In genomic region chr1:117710710-117711109, GRCh38 we compare ENCODE assay signal across 12 cellular contexts.
DNase-seq lines count a peak whose midpoint lies in the region; ATAC-seq, FAIRE-seq and TF ChIP-seq lines count a peak whose summit lies in the region.
"Had no signal": no experiment of that assay in that cellular context is flagged by ENCODE, and none has a peak within 500 bp of the region (broad histone marks: within the 10 kb centered on the region; RNA-seq: fewer than 3 reads in every experiment).

No MANE protein-coding gene starts in this region.

- TF ChIP-seq CTCF in GM10248 (IDR thresholded peaks at IDR 0.05; ENCODE audit: control extremely low read depth, extremely low read depth, low read depth, missing control alignments) (peak; percentile 22), astrocyte (IDR thresholded peaks at IDR 0.05; ENCODE audit: insufficient read depth, low read depth, low read length) (peak; percentile 12), liver (IDR thresholded peaks at IDR 0.05; ENCODE audit: low read depth, low read length, missing input control) (peak; percentile 10), right atrium auricular region (IDR thresholded peaks at IDR 0.05) (no peak)

- H3K9me3 Mint-ChIP-seq in astrocyte (ENCODE audit: unreplicated experiment) = peaks cover 12% of the 10 kb centered on the region
- H3K9me3 Mint-ChIP-seq in T-cell = peaks cover 0 to 5% (median 0%) of the 10 kb centered on the region in 3 donors
- H3K9me3 Mint-ChIP-seq: natural killer cell; T-helper 2 cell treated with Interferon-gamma antibody and Interleukin-4, amounts not matched to agents 5 μg/mL and 100 μg/mL, for 36 hours had no signal

- H3K27me3 Mint-ChIP-seq in astrocyte (ENCODE audit: low read depth, unreplicated experiment) = peaks cover 4% of the 10 kb centered on the region
- peaks cover 21 to 22% of the 10 kb centered on the region in 2 donors for H3K27me3 Mint-ChIP-seq in T-cell

- TF ChIP-seq RAD21 in liver (IDR thresholded peaks at IDR 0.05) = peak in 1 of 2 donors; percentile 69

- no peak overlapping the region for H3K27ac Mint-ChIP-seq in astrocyte (ENCODE audit: unreplicated experiment)
- H3K27ac Mint-ChIP-seq in T-cell = no peak overlapping the region
- H3K27ac Mint-ChIP-seq: activated T-cell treated with anti-CD3 and anti-CD28 coated beads, Interleukin-2, amount 50 U/mL, for 72 hours; natural killer cell; T-helper 2 cell treated with Interferon-gamma antibody and Interleukin-4, amounts not matched to agents 5 μg/mL and 100 μg/mL, for 36 hours had no signal

- no peak overlapping the region for H3K4me3 Mint-ChIP-seq in astrocyte (ENCODE audit: unreplicated experiment)
- H3K4me3 Mint-ChIP-seq in T-cell = no peak overlapping the region
- H3K4me3 Mint-ChIP-seq: activated T-cell treated with anti-CD3 and anti-CD28 coated beads, Interleukin-2, amount 50 U/mL, for 72 hours; natural killer cell; T-helper 2 cell treated with Interferon-gamma antibody and Interleukin-4, amounts not matched to agents 5 μg/mL and 100 μg/mL, for 36 hours had no signal

- H3K4me2 ChIP-seq in astrocyte (ENCODE audit: low read length) = no peak overlapping the region

- CTCF ChIA-PET in GM10248 (lab: Yijun Ruan, JAX) (interaction anchor here (0.7 to 3.8 kb wide), 7 partner anchors 9 to 197 kb away, joined by 3 to 26 read pairs (median 4); no protein-coding TSS in a partner anchor), T-cell (lab: Charles Lee) (interaction anchor here (0.6 to 1.3 kb wide), 2 partner anchors 50 to 101 kb away, joined by 3 read pairs; no protein-coding TSS in a partner anchor)

- H3K79me2 ChIP-seq in astrocyte (ENCODE audit: insufficient read depth, low read length) = no peaks in the 10 kb centered on the region

- no peak for DNase-seq in GM10248 (ENCODE audit: extremely low spot score)
- DNase-seq in Jurkat, Clone E6-1 (ENCODE audit: low read depth, low spot score) = peak; percentile 18
- DNase-seq in astrocyte (ENCODE audit: low read depth) = no peak
- no peak for DNase-seq in right atrium auricular region (ENCODE audit: low spot score)
- no peak for DNase-seq in T-cell
- DNase-seq: activated T-cell treated with anti-CD3 and anti-CD28 coated beads, Interleukin-2, amount 50 U/mL, for 72 hours; natural killer cell had no signal

- 81% methylated on average over 8 of the region's 8 CpGs for WGBS in liver

- no peak overlapping the region for H3K27ac ChIP-seq in astrocyte (ENCODE audit: low read depth, low read length)
- no peak overlapping the region for H3K27ac ChIP-seq in liver (ENCODE audit: low read depth in 1 of 2, low read length in 2 of 2)
- no peak overlapping the region for H3K27ac ChIP-seq in right atrium auricular region

- no peaks in the 10 kb centered on the region for H3K36me3 Mint-ChIP-seq in astrocyte (ENCODE audit: low read depth, unreplicated experiment)
- peaks cover 5% of the 10 kb centered on the region for H3K36me3 Mint-ChIP-seq in T-cell
- H3K36me3 Mint-ChIP-seq: natural killer cell had no signal

- H4K20me1 ChIP-seq in astrocyte (ENCODE audit: insufficient read depth, low read length) = no peaks in the 10 kb centered on the region

- H3K4me1 Mint-ChIP-seq in astrocyte (ENCODE audit: low read depth, unreplicated experiment) = peaks cover 1% of the 10 kb centered on the region
- H3K4me1 Mint-ChIP-seq in T-cell = no peaks in the 10 kb centered on the region
- H3K4me1 Mint-ChIP-seq: natural killer cell had no signal

- H3K4me1 ChIP-seq in astrocyte (ENCODE audit: insufficient read depth, low read length) = no peaks in the 10 kb centered on the region
- no peaks in the 10 kb centered on the region for H3K4me1 ChIP-seq in liver (ENCODE audit: control insufficient read depth in 4 of 4, insufficient read depth in 4 of 4, low read length in 3 of 4)
- no peaks in the 10 kb centered on the region for H3K4me1 ChIP-seq in right atrium auricular region

- H3K9me3 ChIP-seq in astrocyte (ENCODE audit: insufficient read depth, low read depth, low read length) (no peaks in the 10 kb centered on the region), liver (ENCODE audit: control insufficient read depth in 4 of 4, low read length in 3 of 4) (no peaks in the 10 kb centered on the region), right atrium auricular region (no peaks in the 10 kb centered on the region)

- H3K27me3 ChIP-seq in astrocyte (ENCODE audit: insufficient read depth, low read length) = no peaks in the 10 kb centered on the region
- no peaks in the 10 kb centered on the region for H3K27me3 ChIP-seq in liver (ENCODE audit: control insufficient read depth in 4 of 4, insufficient read depth in 4 of 4, low read length in 3 of 4)
- no peaks in the 10 kb centered on the region for H3K27me3 ChIP-seq in right atrium auricular region

- H2AFZ ChIP-seq in astrocyte (ENCODE audit: low read depth, low read length) = no peak overlapping the region

- no peak for ATAC-seq in GM21529 (IDR thresholded peaks at IDR 0.05; ENCODE audit: unreplicated experiment)
- no peak for ATAC-seq in GM18858 (IDR thresholded peaks at IDR 0.05; ENCODE audit: unreplicated experiment)
- no peak for ATAC-seq in T-cell (replicated peaks in 1 of 4)
- ATAC-seq: activated T-cell treated with anti-CD3 and anti-CD28 coated beads, Interleukin-2, amount 50 U/mL, for 72 hours; natural killer cell had no signal

- no peak for FAIRE-seq in astrocyte (lab: Jason Lieb, UNC)
- FAIRE-seq: colon had no signal

- POLR2A ChIA-PET in GM10248 (lab: Yijun Ruan, JAX) = no interaction called here
- POLR2A ChIA-PET in T-cell (lab: Charles Lee) = no interaction called here

- no peak overlapping the region for H3K4me3 ChIP-seq in Jurkat, Clone E6-1 (ENCODE audit: low read length)
- H3K4me3 ChIP-seq in astrocyte (ENCODE audit: insufficient read depth, low read depth, low read length) = no peak overlapping the region
- H3K4me3 ChIP-seq in liver (ENCODE audit: low read depth in 1 of 3, low read length in 3 of 3) = no peak overlapping the region
- H3K4me3 ChIP-seq in right atrium auricular region = no peak overlapping the region

- H3K9ac ChIP-seq in astrocyte (ENCODE audit: low read length) = no peak overlapping the region
- H3K9ac ChIP-seq in liver (ENCODE audit: low read depth in 1 of 2, low read length in 2 of 2) = no peak overlapping the region

- H3K36me3 ChIP-seq in astrocyte (ENCODE audit: insufficient read depth, low read length) (no peaks in the 10 kb centered on the region), liver (ENCODE audit: control insufficient read depth in 4 of 4, insufficient read depth in 3 of 4, low read depth in 1 of 4, low read length in 3 of 4) (no peaks in the 10 kb centered on the region), right atrium auricular region (no peaks in the 10 kb centered on the region)

TF ChIP-seq in liver, 16 proteins besides CTCF, POLR2A, EP300 and RAD21 (continues in another document):
- TF ChIP-seq YY1 (IDR thresholded peaks at IDR 0.05) = no peak
- TF ChIP-seq RXRA (IDR thresholded peaks at IDR 0.05) = no peak
- no peak for TF ChIP-seq REST (IDR thresholded peaks at IDR 0.05)
- no peak for TF ChIP-seq FOXA1 (IDR thresholded peaks at IDR 0.05)
- no peak for TF ChIP-seq JUND (IDR thresholded peaks at IDR 0.05)
- TF ChIP-seq NR2F2 (IDR thresholded peaks at IDR 0.05) = no peak
- no peak for TF ChIP-seq GABPA (IDR thresholded peaks at IDR 0.05 in 1 of 2, conservative IDR thresholded peaks at IDR 0.05 in 1 of 2)
- no peak for TF ChIP-seq ZBTB33 (IDR thresholded peaks at IDR 0.05)
- no peak for TF ChIP-seq FOXA2 (IDR thresholded peaks at IDR 0.05)
- no peak for TF ChIP-seq HNF4G (IDR thresholded peaks at IDR 0.05)
- TF ChIP-seq MAX (IDR thresholded peaks at IDR 0.05) = no peak
- no peak for TF ChIP-seq HNF4A (conservative IDR thresholded peaks at IDR 0.05)
- TF ChIP-seq SP1 (IDR thresholded peaks at IDR 0.05) = no peak
- TF ChIP-seq TAF1 (conservative IDR thresholded peaks at IDR 0.05) = no peak

Comparison
In these comparisons a context has a peak if more than half of its experiments do, and no peak if none do; other contexts are left out.
1. CTCF ChIP-seq: peak in GM10248 (single experiment), astrocyte (single experiment) and liver (single experiment); none in right atrium auricular region (0 of 2).